27 cellular contexts compared by ENCODE assay signal in genomic region chr2:6637329-6637728, GRCh38.
"Had no signal": no experiment of that assay in that cellular context is flagged by ENCODE, and none has a peak within 500 bp of the region (broad histone marks: within the 10 kb centered on the region; RNA-seq: fewer than 3 reads in every experiment).

No MANE protein-coding gene starts in this region.

- H3K4me1 Mint-ChIP-seq: activated CD4-positive, alpha-beta T cell treated with anti-CD3 and anti-CD28 coated beads, Interleukin-2, amount 10 ng/mL, durations not matched to agents 7 days and 5 days; activated naive CD8-positive, alpha-beta T cell treated with anti-CD3 and anti-CD28 coated beads, Interleukin-2, amount 50 U/mL, for 24 hours; T-cell had no signal

- H3K27ac ChIP-seq: brain microvascular endothelial cell, cardiac muscle cell, SJSA1, VCaP had no signal

- H3K27me3 ChIP-seq: brain microvascular endothelial cell, cardiac muscle cell, SJSA1 had no signal

- H3K4me3 Mint-ChIP-seq: activated CD4-positive, alpha-beta memory T cell treated with anti-CD3 and anti-CD28 coated beads for 36 hours; activated CD4-positive, alpha-beta T cell treated with anti-CD3 and anti-CD28 coated beads, Interleukin-2, amount 10 ng/mL, durations not matched to agents 7 days and 5 days; activated naive CD8-positive, alpha-beta T cell treated with anti-CD3 and anti-CD28 coated beads, Interleukin-2, amount 50 U/mL, for 24 hours; activated T-cell treated with anti-CD3 and anti-CD28 coated beads, Interleukin-2, amount 50 U/mL, for 4 hours; T-cell had no signal

- H3K4me3 ChIP-seq: cardiac muscle cell, SJSA1 had no signal

- H3K36me3 Mint-ChIP-seq: activated CD4-positive, alpha-beta memory T cell treated with anti-CD3 and anti-CD28 coated beads for 36 hours; activated naive CD4-positive, alpha-beta T cell treated with anti-CD3 and anti-CD28 coated beads, Interleukin-2, amount 50 U/mL, for 72 hours; T-cell had no signal

- H3K9me3 Mint-ChIP-seq: activated CD4-positive, alpha-beta memory T cell treated with anti-CD3 and anti-CD28 coated beads for 36 hours; activated CD4-positive, alpha-beta T cell treated with anti-CD3 and anti-CD28 coated beads, Interleukin-2, amount 10 ng/mL, durations not matched to agents 7 days and 5 days; activated naive CD4-positive, alpha-beta T cell treated with anti-CD3 and anti-CD28 coated beads, Interleukin-2, amount 50 U/mL, for 72 hours; activated naive CD8-positive, alpha-beta T cell treated with anti-CD3 and anti-CD28 coated beads, Interleukin-2, amount 50 U/mL, for 24 hours; activated T-cell treated with anti-CD3 and anti-CD28 coated beads, Interleukin-2, amount 50 U/mL, for 4 hours had no signal

- ATAC-seq: activated naive CD4-positive, alpha-beta T cell treated with anti-CD3 and anti-CD28 coated beads, Interleukin-2, amount 50 U/mL, for 72 hours; activated naive CD8-positive, alpha-beta T cell treated with anti-CD3 and anti-CD28 coated beads, Interleukin-2, amount 50 U/mL, for 24 hours; activated T-cell treated with anti-CD3 and anti-CD28 coated beads, Interleukin-2, amount 50 U/mL, for 4 hours; PC-3; T-cell had no signal

- H3K36me3 ChIP-seq: brain microvascular endothelial cell, cardiac muscle cell, SJSA1 had no signal

- DNase-seq: activated CD4-positive, alpha-beta memory T cell treated with anti-CD3 and anti-CD28 coated beads for 36 hours; activated CD4-positive, alpha-beta T cell treated with anti-CD3 and anti-CD28 coated beads, Interleukin-2, amount 10 ng/mL, durations not matched to agents 7 days and 5 days; activated CD4-positive, CD25-positive, alpha-beta regulatory T cell; activated CD8-positive, alpha-beta memory T cell treated with anti-CD3 and anti-CD28 coated beads for 24 hours; activated effector memory CD4-positive, alpha-beta T cell treated with anti-CD3 and anti-CD28 coated beads, Interleukin-2, amount 50 U/mL, for 16 hours; activated naive CD4-positive, alpha-beta T cell treated with Interleukin-2 at 50 U/mL for 16 hours; activated naive CD8-positive, alpha-beta T cell treated with anti-CD3 and anti-CD28 coated beads, Interleukin-2, amount 50 U/mL, for 24 hours; activated T-cell treated with anti-CD3 and anti-CD28 coated beads, Interleukin-2, amount 50 U/mL, for 4 hours; amniotic stem cell; brain microvascular endothelial cell; Karpas-422; MM.1S; NCI-H1105; NCI-H1436; NCI-H187 treated with DMSO at 0.1 percent for 48 hours; NCI-H2081 treated with DMSO at 0.1 percent for 48 hours; NCI-H526; NCI-H774; NK-92 treated with Interleukin-12 subunit alpha and Interleukin-12 subunit beta, amount 100 ng/mL, for 24 hours; PC-3; SHP77; T-cell; T-helper 2 cell had no signal

- H3K27ac Mint-ChIP-seq: activated CD4-positive, alpha-beta memory T cell treated with anti-CD3 and anti-CD28 coated beads for 36 hours; activated CD4-positive, alpha-beta T cell treated with anti-CD3 and anti-CD28 coated beads, Interleukin-2, amount 10 ng/mL, durations not matched to agents 7 days and 5 days; activated naive CD4-positive, alpha-beta T cell treated with anti-CD3 and anti-CD28 coated beads, Interleukin-2, amount 50 U/mL, for 72 hours; activated naive CD8-positive, alpha-beta T cell treated with anti-CD3 and anti-CD28 coated beads, Interleukin-2, amount 50 U/mL, for 24 hours; T-cell had no signal

- H3K4me1 ChIP-seq: SJSA1 had no signal
